In genomic region chr9:1919229-1919628, GRCh38 we compare ENCODE assay signal across 2 cellular contexts.
TF ChIP-seq lines count a peak whose summit lies in the region.

No MANE protein-coding gene starts in this region.

TF ChIP-seq in GM23338, 12 proteins besides CTCF, POLR2A, EP300 and RAD21 (continued from another document):
- no peak for TF ChIP-seq REST (IDR thresholded peaks at IDR 0.05; ENCODE audit: unreplicated experiment)
TF ChIP-seq in GM23338: peak in this region for 0.

TF ChIP-seq in H1, 55 proteins besides CTCF, POLR2A, EP300 and RAD21 (continued from another document):
- TF ChIP-seq MAX (IDR thresholded peaks at IDR 0.05) (no peak), SP2 (IDR thresholded peaks at IDR 0.05; ENCODE audit: low read length) (no peak), CTBP2 (IDR thresholded peaks at IDR 0.05; ENCODE audit: borderline replicate concordance, insufficient read depth, insufficient read length, low read length) (no peak), KDM5A (IDR thresholded peaks at IDR 0.05; ENCODE audit: low read length) (no peak), RNF2 (IDR thresholded peaks at IDR 0.05; ENCODE audit: borderline replicate concordance, low read depth, low read length, missing control alignments, poor library complexity, severe bottlenecking) (no peak), TEAD4 (IDR thresholded peaks at IDR 0.05; ENCODE audit: low read depth, low read length) (no peak), EGR1 (IDR thresholded peaks at IDR 0.05; ENCODE audit: borderline replicate concordance, low read depth, low read length) (no peak), ATF2 (IDR thresholded peaks at IDR 0.05; ENCODE audit: low read length) (no peak), CBX8 (IDR thresholded peaks at IDR 0.05; ENCODE audit: borderline replicate concordance, low read depth, low read length) (no peak), ZNF274 (IDR thresholded peaks at IDR 0.05; ENCODE audit: borderline replicate concordance, extremely low read depth, low read length) (no peak), RXRA (IDR thresholded peaks at IDR 0.05; ENCODE audit: insufficient read depth, low read depth, low read length) (no peak)
- TF ChIP-seq, protein P1, sequence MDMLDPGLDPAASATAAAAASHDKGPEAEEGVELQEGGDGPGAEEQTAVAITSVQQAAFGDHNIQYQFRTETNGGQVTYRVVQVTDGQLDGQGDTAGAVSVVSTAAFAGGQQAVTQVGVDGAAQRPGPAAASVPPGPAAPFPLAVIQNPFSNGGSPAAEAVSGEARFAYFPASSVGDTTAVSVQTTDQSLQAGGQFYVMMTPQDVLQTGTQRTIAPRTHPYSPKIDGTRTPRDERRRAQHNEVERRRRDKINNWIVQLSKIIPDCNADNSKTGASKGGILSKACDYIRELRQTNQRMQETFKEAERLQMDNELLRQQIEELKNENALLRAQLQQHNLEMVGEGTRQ (IDR thresholded peaks at IDR 0.05; ENCODE audit: low read length), result no peak
TF ChIP-seq in H1: peak in this region for 0.
